In the genomic region with DNA sequence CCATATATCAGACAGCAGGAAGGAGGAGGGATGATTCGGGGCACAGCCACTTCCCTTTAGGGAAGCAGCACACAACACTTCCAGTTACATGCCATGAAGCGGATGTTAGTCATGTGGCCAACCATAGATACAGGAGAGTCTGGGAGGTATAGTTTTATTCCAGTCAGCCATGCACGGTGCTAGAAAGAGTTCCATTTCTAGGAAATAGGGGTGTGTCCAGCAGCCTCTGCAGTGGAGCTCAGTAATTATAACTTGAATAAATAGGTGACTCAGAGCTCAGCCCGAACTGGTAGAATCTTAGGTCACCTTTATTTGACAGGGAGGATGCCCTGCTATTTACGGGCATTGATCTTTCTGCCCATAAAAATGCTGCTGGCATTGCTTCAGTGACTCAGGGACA, we compare ENCODE assay signal across 21 cellular contexts.
DNase-seq lines count a peak whose midpoint lies in the region; ATAC-seq, FAIRE-seq and TF ChIP-seq lines count a peak whose summit lies in the region.
"Had no signal": no experiment of that assay in that cellular context is flagged by ENCODE, and none has a peak within 500 bp of the region (broad histone marks: within the 10 kb centered on the region; RNA-seq: fewer than 3 reads in every experiment).

No MANE protein-coding gene starts in this region.

- H2AFZ ChIP-seq in PC-9, result no peak overlapping the region

- peaks cover 10% of the 10 kb centered on the region for H4K20me1 ChIP-seq in PC-9 (ENCODE audit: insufficient read depth)

- peaks cover 5% of the 10 kb centered on the region; the same call in 1 of the 2 replicates for H3F3A ChIP-seq in PC-9 (ENCODE audit: insufficient read depth, low read depth)

- H3K4me1 Mint-ChIP-seq in natural killer cell treated with Interleukin-12 subunit alpha and Interleukin-12 subunit beta and Interleukin-15 and Interleukin-18, amount 100 ng/mL, for 72 hours (ENCODE audit: low read depth in 2 of 2), result no peaks in the 10 kb centered on the region
- no peaks in the 10 kb centered on the region for H3K4me1 Mint-ChIP-seq in natural killer cell
- H3K4me1 Mint-ChIP-seq: activated CD4-positive, alpha-beta T cell treated with anti-CD3 and anti-CD28 coated beads, Interleukin-2, amount 10 ng/mL, durations not matched to agents 24 days and 14 days had no signal

- no peak overlapping the region for H3K4me3 Mint-ChIP-seq in natural killer cell treated with Interleukin-12 subunit alpha and Interleukin-12 subunit beta and Interleukin-15 and Interleukin-18, amount 100 ng/mL, for 72 hours
- no peak overlapping the region for H3K4me3 Mint-ChIP-seq in natural killer cell
- H3K4me3 Mint-ChIP-seq: activated CD4-positive, alpha-beta T cell treated with anti-CD3 and anti-CD28 coated beads, Interleukin-2, amount 10 ng/mL, durations not matched to agents 24 days and 14 days had no signal

- DNase-seq in natural killer cell treated with Interleukin-12 subunit alpha and Interleukin-12 subunit beta and Interleukin-15 and Interleukin-18, amount 100 ng/mL, for 72 hours (ENCODE audit: low spot score), result peak; percentile 3
- DNase-seq in natural killer cell (no peak), PC-9 (peak; percentile 34 to 82), fibroblast of pulmonary artery (ENCODE audit: low read depth) (peak; percentile 6), urothelium cell line (ENCODE audit: low spot score) (peak; percentile 25), NCI-H187 treated with DMSO at 0.1 percent for 48 hours (lab: John Stamatoyannopoulos, UW) (no peak), OCI-M2 (lab: John Stamatoyannopoulos, UW; ENCODE audit: unreplicated experiment) (no peak), HK-2 (ENCODE audit: unreplicated experiment) (no peak)
- DNase-seq: activated CD4-positive, alpha-beta T cell treated with anti-CD3 and anti-CD28 coated beads, Interleukin-2, amount 10 ng/mL, durations not matched to agents 24 days and 14 days; activated naive CD4-positive, alpha-beta T cell treated with Interleukin-2 at 50 U/mL for 16 hours; gastrocnemius medialis; GDM1; KBM-7; NCI-H1105 treated with DMSO at 0.1 percent for 48 hours; NCI-H226; stimulated activated CD4-positive, alpha-beta T cell treated with anti-CD3 and anti-CD28 coated beads, Interleukin-2, amount 100 ng/mL, for 48 hours; substantia nigra had no signal

- H3K36me3 ChIP-seq in PC-9 (ENCODE audit: low read depth), result no peaks in the 10 kb centered on the region
- H3K36me3 ChIP-seq: gastrocnemius medialis had no signal

- no peak for TF ChIP-seq CTCF in natural killer cell (IDR thresholded peaks at IDR 0.05)
- no peak for TF ChIP-seq CTCF in PC-9 (conservative IDR thresholded peaks at IDR 0.05)
- no peak for TF ChIP-seq CTCF in fibroblast of pulmonary artery (IDR thresholded peaks at IDR 0.05; ENCODE audit: low read length, missing control alignments)

- H3K27ac ChIP-seq in PC-9, result no peak overlapping the region
- H3K27ac ChIP-seq: gastrocnemius medialis had no signal

- no TSS peak for BruUV-seq in PC-9 (replicated peaks; lab: Mats Ljungman, UMichigan)

- H3K4me2 ChIP-seq in PC-9, result no peak overlapping the region

- H3K4me3 ChIP-seq in PC-9, result no peak overlapping the region
- H3K4me3 ChIP-seq in fibroblast of pulmonary artery (replicated peaks; ENCODE audit: low read depth, low read length), result no peak overlapping the region
- H3K4me3 ChIP-seq: gastrocnemius medialis had no signal

- ATAC-seq in natural killer cell treated with Interleukin-12 subunit alpha and Interleukin-12 subunit beta and Interleukin-15 and Interleukin-18, amount 100 ng/mL, for 72 hours, result no peak
- ATAC-seq in natural killer cell, result no peak
- ATAC-seq: gastrocnemius medialis, left ventricle myocardium superior had no signal

- CTCF ChIA-PET in PC-9 (lab: Charles Lee), result no interaction called here

- H3K9me3 ChIP-seq in PC-9 (ENCODE audit: insufficient read depth, low read depth), result no peaks in the 10 kb centered on the region
- H3K9me3 ChIP-seq: gastrocnemius medialis had no signal

- H3K9me3 Mint-ChIP-seq in natural killer cell treated with Interleukin-12 subunit alpha and Interleukin-12 subunit beta and Interleukin-15 and Interleukin-18, amount 100 ng/mL, for 72 hours, result no peaks in the 10 kb centered on the region
- H3K9me3 Mint-ChIP-seq in natural killer cell, result no peaks in the 10 kb centered on the region
- H3K9me3 Mint-ChIP-seq: activated CD4-positive, alpha-beta T cell treated with anti-CD3 and anti-CD28 coated beads, Interleukin-2, amount 10 ng/mL, durations not matched to agents 24 days and 14 days had no signal

- no peak for FAIRE-seq in urothelium cell line (lab: Jason Lieb, UNC)
- FAIRE-seq: astrocyte, colon, GM12891 had no signal

- H3K27ac Mint-ChIP-seq in natural killer cell treated with Interleukin-12 subunit alpha and Interleukin-12 subunit beta and Interleukin-15 and Interleukin-18, amount 100 ng/mL, for 72 hours, result no peak overlapping the region
- H3K27ac Mint-ChIP-seq in natural killer cell, result no peak overlapping the region
- H3K27ac Mint-ChIP-seq: activated CD4-positive, alpha-beta T cell treated with anti-CD3 and anti-CD28 coated beads, Interleukin-2, amount 10 ng/mL, durations not matched to agents 24 days and 14 days had no signal

- H3K79me2 ChIP-seq in PC-9 (ENCODE audit: low read depth), result no peaks in the 10 kb centered on the region

- POLR2A ChIA-PET in PC-9 (lab: Charles Lee; ENCODE audit: unreplicated experiment), result interaction anchor here (0.6 kb wide), 1 partner anchor 11 kb away, joined by 3 read pairs; no protein-coding TSS in a partner anchor

- peaks cover 100% of the 10 kb centered on the region for H3K27me3 ChIP-seq in PC-9 (ENCODE audit: insufficient read depth, low read depth)

- H3K27me3 Mint-ChIP-seq in natural killer cell treated with Interleukin-12 subunit alpha and Interleukin-12 subunit beta and Interleukin-15 and Interleukin-18, amount 100 ng/mL, for 72 hours, result peaks cover 22 to 34% of the 10 kb centered on the region in 2 donors
- peaks cover 24 to 30% of the 10 kb centered on the region in 2 donors for H3K27me3 Mint-ChIP-seq in natural killer cell (ENCODE audit: low read depth in 2 of 2)

- no peaks in the 10 kb centered on the region for H3K36me3 Mint-ChIP-seq in natural killer cell treated with Interleukin-12 subunit alpha and Interleukin-12 subunit beta and Interleukin-15 and Interleukin-18, amount 100 ng/mL, for 72 hours
- no peaks in the 10 kb centered on the region for H3K36me3 Mint-ChIP-seq in natural killer cell

- intact Hi-C loops in natural killer cell (cut with micrococcal nuclease), result no loop called here
- intact Hi-C loops in PC-9 (cut with micrococcal nuclease; ENCODE audit: unreplicated experiment), result no loop called here

- peaks cover 7% of the 10 kb centered on the region for H3K4me1 ChIP-seq in PC-9 (replicated peaks; ENCODE audit: insufficient read depth)
- H3K4me1 ChIP-seq: gastrocnemius medialis had no signal

- no peaks in the 10 kb centered on the region for H3K9me2 ChIP-seq in PC-9 (ENCODE audit: insufficient read depth)

Comparison
In these comparisons a context has a peak if more than half of its experiments do, and no peak if none do; other contexts are left out.
1. DNase-seq: peak in natural killer cell treated with Interleukin-12 subunit alpha and Interleukin-12 subunit beta and Interleukin-15 and Interleukin-18, amount 100 ng/mL, for 72 hours (single experiment), PC-9 (2 of 2), fibroblast of pulmonary artery (single experiment) and urothelium cell line (single experiment); none in natural killer cell (single experiment), NCI-H187 treated with DMSO at 0.1 percent for 48 hours (single experiment), OCI-M2 (single experiment) and HK-2 (single experiment).